Comparison of ENCODE assay signal across 8 cellular contexts in genomic region chr17:3695723-3696411, GRCh38. TPM values are rescaled to one million over a fixed set of nuclear protein-coding genes. Genes with fewer than 3 reads are reported as not detected.
DNase-seq lines count a peak whose midpoint lies in the region; ATAC-seq and TF ChIP-seq lines count a peak whose summit lies in the region.

Gene P2RX5 (minus strand): TSS chr17:3696155. CDS start chr17:3696005, 150 bp downstream.

- peak in 3 of 10 donors; percentile 18 to 45 (median 31) for DNase-seq in dorsolateral prefrontal cortex
- DNase-seq in mesothelial cell of epicardium (ENCODE audit: low spot score in 2 of 2, unreplicated experiment in 2 of 2), result no peak
- no peak for DNase-seq in testis
- DNase-seq in DMS153 (lab: John Stamatoyannopoulos, UW), result no peak

- H3K27ac Mint-ChIP-seq in mesothelial cell of epicardium, result no peak within 1 kb of the TSS

- H3K9me3 ChIP-seq in BLaER1 treated with 17β-estradiol and CSF1 and Interleukin-3, amounts not matched to agents 10 nM and 100 nM (replicated peaks in 1 of 11), result peaks cover 7 to 15% (median 10%) of the 10 kb centered on the region in 11 experiments; a peak in 18 of 22 replicates
- H3K9me3 ChIP-seq in testis, result no peaks in the 10 kb centered on the region

- H3K27me3 ChIP-seq in BLaER1 treated with 17β-estradiol and CSF1 and Interleukin-3, amounts not matched to agents 10 nM and 100 nM, result peaks cover 0 to 13% (median 0%) of the 10 kb centered on the region in 11 experiments; a peak in 4 of 22 replicates
- peaks cover 0 to 35% (median 0%) of the 10 kb centered on the region in 45 donors for H3K27me3 ChIP-seq in dorsolateral prefrontal cortex
- no peaks in the 10 kb centered on the region for H3K27me3 ChIP-seq in testis

- peaks cover 7% of the 10 kb centered on the region for H3K4me1 Mint-ChIP-seq in mesothelial cell of epicardium

- no peak for TF ChIP-seq POLR2A in testis (IDR thresholded peaks at IDR 0.05)

- peak within 1 kb of the TSS; percentile 68 for H3K4me3 Mint-ChIP-seq in mesothelial cell of epicardium

- peak within 1 kb of the TSS in 9 of 11 experiments; percentile 5 to 64 (median 56); a peak in 17 of 22 replicates for H3K27ac ChIP-seq in BLaER1 treated with 17β-estradiol and CSF1 and Interleukin-3, amounts not matched to agents 10 nM and 100 nM
- H3K27ac ChIP-seq in dorsolateral prefrontal cortex, result peak within 1 kb of the TSS in 47 of 59 donors; percentile 1 to 83 (median 57)
- H3K27ac ChIP-seq in testis, result no peak within 1 kb of the TSS

- 0 to 1% methylated on average over 17 to 62 of the region's 65 CpGs for WGBS in testis, 2 donors

- peaks cover 74% of the 10 kb centered on the region for H3K27me3 Mint-ChIP-seq in mesothelial cell of epicardium (ENCODE audit: low read depth)

- no peaks in the 10 kb centered on the region for H3K9me3 Mint-ChIP-seq in mesothelial cell of epicardium

- peaks cover 0 to 18% (median 3%) of the 10 kb centered on the region in 11 experiments; a peak in 6 of 22 replicates for H4K20me1 ChIP-seq in BLaER1 treated with 17β-estradiol and CSF1 and Interleukin-3, amounts not matched to agents 10 nM and 100 nM

- H3K4me2 ChIP-seq in BLaER1 treated with 17β-estradiol and CSF1 and Interleukin-3, amounts not matched to agents 10 nM and 100 nM, result peak within 1 kb of the TSS; percentile 90 to 100 (median 97)

- peak within 1 kb of the TSS; percentile 49 to 74 (median 64) for H3K4me3 ChIP-seq in BLaER1 treated with 17β-estradiol and CSF1 and Interleukin-3, amounts not matched to agents 10 nM and 100 nM
- H3K4me3 ChIP-seq in WI38 (ENCODE audit: low read depth, low read length), result peak within 1 kb of the TSS; percentile 48
- peak within 1 kb of the TSS; percentile 27 to 76 (median 58) for H3K4me3 ChIP-seq in dorsolateral prefrontal cortex
- peak within 1 kb of the TSS; percentile 20 to 34 for H3K4me3 ChIP-seq in testis

- H3K9ac ChIP-seq in BLaER1 treated with 17β-estradiol and CSF1 and Interleukin-3, amounts not matched to agents 10 nM and 100 nM, result peak within 1 kb of the TSS; percentile 6 to 77 (median 70); a peak in 21 of 22 replicates

- peaks cover 0 to 5% (median 0%) of the 10 kb centered on the region in 11 experiments; a peak in 1 of 22 replicates for H3K36me3 ChIP-seq in BLaER1 treated with 17β-estradiol and CSF1 and Interleukin-3, amounts not matched to agents 10 nM and 100 nM
- H3K36me3 ChIP-seq in testis (ENCODE audit: low read depth, missing control alignments), result no peaks in the 10 kb centered on the region

- intact Hi-C loops in dorsolateral prefrontal cortex (cut with DNase I) (no loop called here), testis (cut with DNase I; ENCODE audit: low total_unique reads) (no loop called here)

- ATAC-seq in HG03280 (IDR thresholded peaks at IDR 0.05; ENCODE audit: unreplicated experiment) (peak; percentile 28), HG03439 (IDR thresholded peaks at IDR 0.05; ENCODE audit: unreplicated experiment) (no peak)

- H3K36me3 Mint-ChIP-seq in mesothelial cell of epicardium, result no peaks in the 10 kb centered on the region

- TF ChIP-seq CTCF in WI38 (IDR thresholded peaks at IDR 0.05; ENCODE audit: low read depth, low read length), result no peak
- no peak for TF ChIP-seq CTCF in dorsolateral prefrontal cortex (IDR thresholded peaks at IDR 0.05 in 54 of 56, conservative IDR thresholded peaks at IDR 0.05 in 2 of 56; ENCODE audit: low read depth in 1 of 56, partially characterized antibody in 56 of 56)
- TF ChIP-seq CTCF in mesothelial cell of epicardium (IDR thresholded peaks at IDR 0.05; ENCODE audit: unreplicated experiment), result no peak
- no peak for TF ChIP-seq CTCF in testis (IDR thresholded peaks at IDR 0.05)

- peaks cover 21 to 68% (median 51%) of the 10 kb centered on the region in 10 experiments for H3K4me1 ChIP-seq in BLaER1 treated with 17β-estradiol and CSF1 and Interleukin-3, amounts not matched to agents 10 nM and 100 nM
- H3K4me1 ChIP-seq in testis, result peaks cover 12% of the 10 kb centered on the region

RNA-seq across cellular contexts. Expression of gene P2RX5, which starts in this region (rescaled TPM):
- total RNA-seq in dorsolateral prefrontal cortex, result 10 to 100 TPM in 114 of 120 experiments, 1 to 10 TPM in 6; 3.8 to 27.6 (median 16.9) TPM
- 0.18 to 0.66 TPM (median 0.24 TPM) in 3 replicates for total RNA-seq in mesothelial cell of epicardium
- 1 to 10 TPM; 2.0 to 3.0 TPM for total RNA-seq in testis
- 3.7 TPM for polyA plus RNA-seq in testis (ENCODE audit: insufficient read depth, low read depth, low replicate concordance)

Comparison
In these comparisons a context has a peak if more than half of its experiments do, and no peak if none do; other contexts are left out.
1. H3K27ac ChIP-seq: peak in BLaER1 treated with 17β-estradiol and CSF1 and Interleukin-3, amounts not matched to agents 10 nM and 100 nM (9 of 11) and dorsolateral prefrontal cortex (47 of 59); none in testis (0 of 2).
2. Peak in every context shown above with its lines, with median percentiles within 50 percentile points of each other: H3K4me3 ChIP-seq.